ENCODE assay signal across 8 cellular contexts in genomic region chr17:45051060-45051719, GRCh38. TPM values are rescaled to one million over a fixed set of nuclear protein-coding genes. Genes with fewer than 3 reads are reported as not detected.
DNase-seq lines count a peak whose midpoint lies in the region; ATAC-seq and TF ChIP-seq lines count a peak whose summit lies in the region.

DCAKD (minus strand) TSS chr17:45051632; CDS start chr17:45034885, 16,747 bp downstream.

- 0% methylated on average over 21 of the region's 56 CpGs for WGBS in mammary epithelial cell (ENCODE audit: low coverage, missing lambda C conversion rate)
- WGBS in smooth muscle cell (ENCODE audit: low lambda C conversion rate) = 2% methylated on average over 30 of the region's 56 CpGs

- no peaks in the 10 kb centered on the region for H3K27me3 ChIP-seq in A673 (replicated peaks; ENCODE audit: insufficient read depth, low read depth, low read length, poor library complexity)
- H3K27me3 ChIP-seq in mammary epithelial cell (ENCODE audit: insufficient read depth, low read length) = no peaks in the 10 kb centered on the region
- no peaks in the 10 kb centered on the region for H3K27me3 ChIP-seq in smooth muscle cell (ENCODE audit: low read depth)

- CTCF ChIA-PET in A673 (lab: Charles Lee) (interaction anchor here (0.6 kb wide), 1 partner anchor 27 kb away, joined by 3 read pairs; no protein-coding TSS in a partner anchor), mammary epithelial cell (lab: Charles Lee; ENCODE audit: low non-redundant PET) (interaction anchor here (0.5 kb wide), 1 partner anchor 10 kb away, joined by 3 read pairs; the partner anchor contains the start of gene NMT1)

- H3K4me2 ChIP-seq in mammary epithelial cell (ENCODE audit: insufficient read depth, low read depth, low read length) (peak within 1 kb of the TSS; percentile 85), smooth muscle cell (peak within 1 kb of the TSS; percentile 85)

- peak within 1 kb of the TSS; percentile 77 for H2AFZ ChIP-seq in mammary epithelial cell (ENCODE audit: low read depth, low read length)
- H2AFZ ChIP-seq in smooth muscle cell (ENCODE audit: low read depth) = peak within 1 kb of the TSS; percentile 70

- peak; percentile 93 for DNase-seq in A673 (ENCODE audit: low spot score)
- DNase-seq in NCI-H2196 treated with DMSO at 0.1 percent for 48 hours (lab: John Stamatoyannopoulos, UW; ENCODE audit: unreplicated experiment) = peak; percentile 90
- peak; percentile 97 for DNase-seq in mammary epithelial cell
- DNase-seq in iPS-NIHi7 (ENCODE audit: extremely low spot score) = peak; percentile 93
- DNase-seq in smooth muscle cell (lab: John Stamatoyannopoulos, UW; ENCODE audit: unreplicated experiment) = peak; percentile 72

- H3K79me2 ChIP-seq in mammary epithelial cell (ENCODE audit: insufficient read depth, low read length) = peaks cover 13% of the 10 kb centered on the region
- peaks cover 39% of the 10 kb centered on the region for H3K79me2 ChIP-seq in smooth muscle cell (ENCODE audit: low read depth)

- H3K36me3 ChIP-seq in A673 (ENCODE audit: insufficient read depth, low read length, poor library complexity, severe bottlenecking) (no peaks in the 10 kb centered on the region), mammary epithelial cell (ENCODE audit: insufficient read depth, low read length) (no peaks in the 10 kb centered on the region), smooth muscle cell (ENCODE audit: low read depth) (no peaks in the 10 kb centered on the region)

- dilution Hi-C loops in mammary epithelial cell (cut with HindIII; ENCODE audit: low sequenced_read_pairs) = no loop called here

- POLR2A ChIA-PET in A673 (lab: Charles Lee; ENCODE audit: low non-redundant PET) = no interaction called here

- TSS peak; percentile 59 for BruUV-seq in A673 (replicated peaks; lab: Mats Ljungman, UMichigan)
- TSS peak; percentile 55 for BruUV-seq in mammary epithelial cell (replicated peaks; lab: Mats Ljungman, UMichigan)

- H3K9ac ChIP-seq in mammary epithelial cell (ENCODE audit: insufficient read depth, low read length) (peak within 1 kb of the TSS; percentile 95), smooth muscle cell (ENCODE audit: low read depth) (peak within 1 kb of the TSS; percentile 65)

- intact Hi-C loops in A673 (cut with micrococcal nuclease; ENCODE audit: unreplicated experiment) (no loop called here), mammary epithelial cell (cut with micrococcal nuclease) (loop anchor here (2.0 to 5.0 kb wide), 2 partner anchors 48 to 84 kb away; partner anchors contain the start of gene C1QL1)

- peaks cover 14% of the 10 kb centered on the region for H3F3A ChIP-seq in smooth muscle cell (ENCODE audit: low read depth)

- H4K20me1 ChIP-seq in mammary epithelial cell (ENCODE audit: insufficient read depth, low read length) = no peaks in the 10 kb centered on the region
- peaks cover 3% of the 10 kb centered on the region for H4K20me1 ChIP-seq in smooth muscle cell (ENCODE audit: low read depth)

- no peak for TF ChIP-seq CTCF in A673 (conservative IDR thresholded peaks at IDR 0.05; ENCODE audit: low read depth, low read length)
- no peak for TF ChIP-seq CTCF in WI38 (IDR thresholded peaks at IDR 0.05; ENCODE audit: low read depth, low read length)
- no peak for TF ChIP-seq CTCF in mammary epithelial cell (conservative IDR thresholded peaks at IDR 0.05 in 1 of 2, IDR thresholded peaks at IDR 0.05 in 1 of 2; ENCODE audit: extremely low read depth in 1 of 2, insufficient read depth in 1 of 2, low read depth in 1 of 2, low read length in 2 of 2)
- no peak for TF ChIP-seq CTCF in smooth muscle cell (IDR thresholded peaks at IDR 0.05; ENCODE audit: borderline replicate concordance, insufficient read depth, poor library complexity, severe bottlenecking)

- H3K27ac ChIP-seq in A673 (ENCODE audit: low read depth, low read length, poor library complexity, severe bottlenecking) (peak within 1 kb of the TSS; percentile 86), mammary epithelial cell (ENCODE audit: insufficient read depth, low read depth, low read length) (peak within 1 kb of the TSS; percentile 94), smooth muscle cell (ENCODE audit: low read depth) (peak within 1 kb of the TSS; percentile 90)

- H3K9me3 ChIP-seq in A673 (ENCODE audit: low read depth, low read length, poor library complexity, severe bottlenecking) = no peaks in the 10 kb centered on the region
- H3K9me3 ChIP-seq in mammary epithelial cell (replicated peaks; ENCODE audit: insufficient read depth, low read length) = no peaks in the 10 kb centered on the region
- no peaks in the 10 kb centered on the region for H3K9me3 ChIP-seq in smooth muscle cell (replicated peaks; ENCODE audit: low read depth)

- ATAC-seq in GM18873 (IDR thresholded peaks at IDR 0.05; ENCODE audit: low FRiP score, unreplicated experiment) (peak; percentile 75), HG03135 (IDR thresholded peaks at IDR 0.05; ENCODE audit: unreplicated experiment) (peak; percentile 94)

- in situ Hi-C loops in mammary epithelial cell (cut with MboI; ENCODE audit: low sequenced_read_pairs in 2 of 2) = no loop called here

- H3K4me3 ChIP-seq in A673 (ENCODE audit: low read depth, low read length, poor library complexity, severe bottlenecking) (peak within 1 kb of the TSS; percentile 56), WI38 (ENCODE audit: low read depth, low read length) (peak within 1 kb of the TSS; percentile 79), mammary epithelial cell (replicated peaks in 1 of 3; ENCODE audit: insufficient read depth in 1 of 3, low read depth in 2 of 3, low read length in 3 of 3) (peak within 1 kb of the TSS; percentile 51 to 58 (median 55)), smooth muscle cell (peak within 1 kb of the TSS; percentile 60)

- H3K4me1 ChIP-seq in A673 (ENCODE audit: insufficient read depth, low read length, poor library complexity, severe bottlenecking) (no peaks in the 10 kb centered on the region), mammary epithelial cell (ENCODE audit: insufficient read depth, low read length) (peaks cover 23% of the 10 kb centered on the region), smooth muscle cell (ENCODE audit: low read depth) (peaks cover 4% of the 10 kb centered on the region)

RNA-seq across cellular contexts. Expression of gene DCAKD, which starts in this region (rescaled TPM):
- total RNA-seq in A673 (2021) = 19.1 and 21.8 TPM in 2 replicates
- total RNA-seq in mammary epithelial cell = 10 to 100 TPM; 35.4 to 68.0 TPM
- polyA plus RNA-seq in mammary epithelial cell = 27.7 TPM
- polyA minus RNA-seq in mammary epithelial cell = 40.8 TPM
- total RNA-seq in smooth muscle cell = 24.3 and 42.3 TPM in 2 replicates
- polyA plus RNA-seq in smooth muscle cell = 25.7 and 28.4 TPM in 2 replicates

Comparison
In these comparisons a context has a peak if more than half of its experiments do, and no peak if none do; other contexts are left out.
1. Peak in every context shown above with its lines: DNase-seq, ATAC-seq, H3K4me3 ChIP-seq and H3K27ac ChIP-seq.